17 cellular contexts compared by ENCODE assay signal in the genomic region with DNA sequence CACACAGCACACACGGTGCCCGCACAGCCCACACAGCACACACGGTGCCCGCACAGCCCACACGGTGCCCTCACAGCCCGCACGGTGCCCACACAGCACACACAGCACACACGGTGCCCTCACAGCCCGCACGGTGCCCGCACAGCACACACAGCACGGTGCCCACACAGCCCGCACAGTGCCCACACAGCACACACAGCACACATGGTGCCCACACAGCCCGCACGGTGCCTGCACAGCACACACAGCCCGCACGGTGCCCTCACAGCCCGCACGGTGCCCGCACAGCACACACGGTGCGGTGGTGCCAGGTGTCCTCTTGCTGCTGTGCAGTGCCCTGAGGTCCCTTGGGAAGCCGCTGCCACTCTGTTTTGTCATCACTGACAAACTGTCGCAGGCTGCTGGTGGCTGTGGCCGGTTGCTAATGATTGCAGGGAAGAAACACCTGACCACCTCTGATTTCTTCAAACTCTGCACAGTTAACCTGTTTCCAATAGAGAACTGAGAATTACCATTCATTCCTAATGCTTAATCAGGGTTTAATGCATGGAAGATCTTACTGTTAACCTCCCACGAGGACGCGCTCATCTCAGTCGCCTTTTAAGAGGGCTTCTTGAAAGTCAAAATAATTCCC.
A peak's percentile ranks its signal among the peaks of the same experiment; 100 is the strongest.
DNase-seq lines count a peak whose midpoint lies in the region; ATAC-seq, FAIRE-seq and TF ChIP-seq lines count a peak whose summit lies in the region.
"Had no signal": no experiment of that assay in that cellular context is flagged by ENCODE, and none has a peak within 500 bp of the region (broad histone marks: within the 10 kb centered on the region; RNA-seq: fewer than 3 reads in every experiment).

No MANE protein-coding gene starts in this region.

- H3K4me1 ChIP-seq in right cardiac atrium (ENCODE audit: control insufficient read depth, insufficient read depth, low read length) (no peaks in the 10 kb centered on the region), GM12878 (ENCODE audit: control insufficient read depth, insufficient read depth, low read length) (no peaks in the 10 kb centered on the region)
- H3K4me1 ChIP-seq: foreskin keratinocyte had no signal

- H3K27me3 ChIP-seq in right cardiac atrium (ENCODE audit: control insufficient read depth, insufficient read depth): no peaks in the 10 kb centered on the region
- H3K27me3 ChIP-seq in GM12878 (replicated peaks in 1 of 2; ENCODE audit: control insufficient read depth in 2 of 2, insufficient read depth in 2 of 2, low read length in 1 of 2): no peaks in the 10 kb centered on the region
- H3K27me3 ChIP-seq: foreskin keratinocyte had no signal

- H3K79me2 ChIP-seq in GM12878 (ENCODE audit: control insufficient read depth, insufficient read depth, low read length): no peaks in the 10 kb centered on the region

- BruUV-seq in GM12878 (replicated peaks; lab: Mats Ljungman, UMichigan): no TSS peak

- no peak for TF ChIP-seq EP300 in GM12878 (IDR thresholded peaks at IDR 0.05; ENCODE audit: borderline replicate concordance in 1 of 2, control insufficient read depth in 1 of 2, low read depth in 2 of 2, low read length in 2 of 2)

- peak; percentile 14 for ATAC-seq in left ventricle myocardium superior
- ATAC-seq in right cardiac atrium: no peak
- peak; percentile 77 for ATAC-seq in HG03159 (IDR thresholded peaks at IDR 0.05; ENCODE audit: unreplicated experiment)
- peak; percentile 20 for ATAC-seq in GM12878
- ATAC-seq: foreskin keratinocyte had no signal

- WGBS in right cardiac atrium: 89% methylated on average over 29 of the region's 29 CpGs
- WGBS in GM12878 (ENCODE audit: insufficient coverage, insufficient replicate concordance, low lambda C conversion rate, missing lambda C conversion rate): 34% methylated on average over 27 of the region's 29 CpGs

- TF ChIP-seq RAD21 in GM12878 (IDR thresholded peaks at IDR 0.05; ENCODE audit: insufficient read depth, low read depth, low read length): no peak

- TF ChIP-seq POLR2A in GM12878 (IDR thresholded peaks at IDR 0.05; ENCODE audit: low read depth, low read length): no peak

- no peaks in the 10 kb centered on the region for H3K9me3 ChIP-seq in right cardiac atrium (ENCODE audit: control insufficient read depth, low read length)
- no peaks in the 10 kb centered on the region for H3K9me3 ChIP-seq in GM12878 (replicated peaks; ENCODE audit: control insufficient read depth, insufficient read depth, low read length)

- RAD21 ChIA-PET in GM12878 (lab: Charles Lee; ENCODE audit: unreplicated experiment): no interaction called here

- no peak overlapping the region for H3K4me3 ChIP-seq in right cardiac atrium (ENCODE audit: low read length)
- no peak overlapping the region for H3K4me3 ChIP-seq in GM12878

- H4K20me1 ChIP-seq in GM12878 (ENCODE audit: control insufficient read depth, insufficient read depth): no peaks in the 10 kb centered on the region

- H3K27ac ChIP-seq in right cardiac atrium (ENCODE audit: low read length) (no peak overlapping the region), GM12878 (ENCODE audit: control insufficient read depth, insufficient read depth) (no peak overlapping the region)
- H3K27ac ChIP-seq: foreskin keratinocyte had no signal

- DNase-seq in left ventricle myocardium superior (no peak), right cardiac atrium (no peak), GM12878 (ENCODE audit: low read depth, low spot score) (no peak), NCI-H774 (lab: John Stamatoyannopoulos, UW) (no peak), SW 1271 (lab: John Stamatoyannopoulos, UW) (no peak), D721Med (ENCODE audit: insufficient read length, low spot score) (no peak)
- no peak for DNase-seq in effector CD4-positive, alpha-beta T cell
- DNase-seq: activated effector memory CD4-positive, alpha-beta T cell treated with anti-CD3 and anti-CD28 coated beads, Interleukin-2, amount 50 U/mL, for 16 hours; AML-193; cerebellar nuclear complex; foreskin keratinocyte; left cardiac atrium; NCI-H1694; occipital lobe; stimulated activated CD4-positive, alpha-beta T cell treated with anti-CD3 and anti-CD28 coated beads, Interleukin-2, amount 100 ng/mL, for 24 hours had no signal

- no peaks in the 10 kb centered on the region for H3K36me3 ChIP-seq in GM12878 (ENCODE audit: control insufficient read depth in 2 of 2, insufficient read depth in 2 of 2, low read length in 1 of 2)

- CTCF ChIA-PET in GM12878 (lab: Yijun Ruan, JAX): no interaction called here

- FAIRE-seq in GM12878 (lab: Jason Lieb, UNC) (no peak), D721Med (lab: Jason Lieb, UNC) (no peak)
- FAIRE-seq: endometrium had no signal

- no peak overlapping the region for H2AFZ ChIP-seq in GM12878 (ENCODE audit: control insufficient read depth, low read depth, low read length)

- H3K9ac ChIP-seq in GM12878 (ENCODE audit: control insufficient read depth, insufficient read depth, low read length): no peak overlapping the region

- POLR2A ChIA-PET in GM12878 (lab: Charles Lee): no interaction called here

- no peak overlapping the region for H3K4me2 ChIP-seq in GM12878 (ENCODE audit: control insufficient read depth, insufficient read depth)

- intact Hi-C loops in left ventricle myocardium superior (cut with micrococcal nuclease): no loop called here
- intact Hi-C loops in right cardiac atrium (cut with DNase I): no loop called here
- intact Hi-C loops in GM12878 (cut with micrococcal nuclease; ENCODE audit: unreplicated experiment): no loop called here

- TF ChIP-seq CTCF in GM12878 (IDR thresholded peaks at IDR 0.05 in 2 of 3, conservative IDR thresholded peaks at IDR 0.05 in 1 of 3; ENCODE audit: control insufficient read depth in 2 of 3, extremely low read depth in 1 of 3, insufficient read depth in 1 of 3, low read depth in 3 of 3, low read length in 3 of 3) (no peak), D721Med (IDR thresholded peaks at IDR 0.05; ENCODE audit: insufficient read depth, missing control alignments) (no peak)

- in situ Hi-C loops in GM12878 (cut with MboI): no loop called here

- SMC1A ChIA-PET in GM12878 (lab: Charles Lee; ENCODE audit: uncharacterized antibody, unreplicated experiment): no interaction called here

TF ChIP-seq in GM12878, 131 proteins besides CTCF, POLR2A, EP300 and RAD21:
- TF ChIP-seq, protein P1, sequence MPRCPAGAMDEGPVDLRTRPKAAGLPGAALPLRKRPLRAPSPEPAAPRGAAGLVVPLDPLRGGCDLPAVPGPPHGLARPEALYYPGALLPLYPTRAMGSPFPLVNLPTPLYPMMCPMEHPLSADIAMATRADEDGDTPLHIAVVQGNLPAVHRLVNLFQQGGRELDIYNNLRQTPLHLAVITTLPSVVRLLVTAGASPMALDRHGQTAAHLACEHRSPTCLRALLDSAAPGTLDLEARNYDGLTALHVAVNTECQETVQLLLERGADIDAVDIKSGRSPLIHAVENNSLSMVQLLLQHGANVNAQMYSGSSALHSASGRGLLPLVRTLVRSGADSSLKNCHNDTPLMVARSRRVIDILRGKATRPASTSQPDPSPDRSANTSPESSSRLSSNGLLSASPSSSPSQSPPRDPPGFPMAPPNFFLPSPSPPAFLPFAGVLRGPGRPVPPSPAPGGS (IDR thresholded peaks at IDR 0.05; ENCODE audit: borderline replicate concordance, insufficient read depth, low read depth, low read length, poor library complexity, severe bottlenecking): peak; percentile 11
- TF ChIP-seq BCL11A (IDR thresholded peaks at IDR 0.05; ENCODE audit: low read depth, low read length): no peak
TF ChIP-seq in GM12878: peak in this region for 1.

Comparison
In these comparisons a context has a peak if more than half of its experiments do, and no peak if none do; other contexts are left out.
1. ATAC-seq: peak in left ventricle myocardium superior (single experiment), HG03159 (single experiment) and GM12878 (single experiment); none in right cardiac atrium (0 of 2).